Comparison of ENCODE assay signal across 13 cellular contexts in genomic region chr3:45218578-45219390, GRCh38. TPM values are rescaled to one million over a fixed set of nuclear protein-coding genes. Genes with fewer than 3 reads are reported as not detected.
DNase-seq lines count a peak whose midpoint lies in the region; ATAC-seq and TF ChIP-seq lines count a peak whose summit lies in the region.
"Had no signal": no experiment of that assay in that cellular context is flagged by ENCODE, and none has a peak within 500 bp of the region (broad histone marks: within the 10 kb centered on the region; RNA-seq: fewer than 3 reads in every experiment).

No MANE protein-coding gene starts in this region.

- TF ChIP-seq CTCF in AG04450 (IDR thresholded peaks at IDR 0.05; ENCODE audit: low read depth, low read length) (no peak), LNCaP clone FGC (IDR thresholded peaks at IDR 0.05; ENCODE audit: control insufficient read depth, extremely low read depth, insufficient read depth) (no peak)

- POLR2A ChIA-PET in AG04450 (lab: Yijun Ruan, JAX): interaction anchor here (0.7 kb wide), 1 partner anchor 14 kb away, joined by 3 read pairs; no protein-coding TSS in a partner anchor

- ATAC-seq in left colon (peak; percentile 27), GM21529 (IDR thresholded peaks at IDR 0.05; ENCODE audit: unreplicated experiment) (no peak)
- ATAC-seq: stimulated activated effector memory CD8-positive, alpha-beta T cell treated with anti-CD3 and anti-CD28 coated beads, Interleukin-12 subunit alpha, Interleukin-12 subunit beta, amount 100 ng/mL, for 72 hours had no signal

- H3K27me3 Mint-ChIP-seq in activated naive CD4-positive, alpha-beta T cell treated with anti-CD3 and anti-CD28 coated beads, Interleukin-2, amount 10 ng/mL, durations not matched to agents 7 days and 5 days: peaks cover 92% of the 10 kb centered on the region

- no peaks in the 10 kb centered on the region for H3K9me3 ChIP-seq in AG04450 (ENCODE audit: control insufficient read depth, insufficient read depth, low read length)

- peak overlapping the region; percentile 61 for H3K27ac ChIP-seq in AG04450 (ENCODE audit: low read depth, low read length)
- H3K27ac ChIP-seq: hepatocyte had no signal

- DNase-seq in AG04450 (ENCODE audit: low read depth, low spot score) (peak; percentile 13), LNCaP clone FGC (ENCODE audit: low read depth) (peak; percentile 23), amniotic epithelial cell (ENCODE audit: low read depth) (peak; percentile 57), left colon (no peak), SK-N-DZ (ENCODE audit: low spot score) (no peak), GDM1 (lab: John Stamatoyannopoulos, UW) (no peak)
- DNase-seq in activated naive CD4-positive, alpha-beta T cell treated with anti-CD3 and anti-CD28 coated beads, Interleukin-2, amount 10 ng/mL, durations not matched to agents 7 days and 5 days: no peak
- DNase-seq: activated CD4-positive, alpha-beta T cell treated with anti-CD3 and anti-CD28 coated beads for 1 hour; activated gamma-delta T cell treated with Interleukin-2 at 50 U/mL for 16 hours; Right ventricle myocardium superior had no signal

- no peaks in the 10 kb centered on the region for H3K9me3 Mint-ChIP-seq in activated naive CD4-positive, alpha-beta T cell treated with anti-CD3 and anti-CD28 coated beads, Interleukin-2, amount 10 ng/mL, durations not matched to agents 7 days and 5 days
- H3K9me3 Mint-ChIP-seq: stimulated activated effector memory CD8-positive, alpha-beta T cell treated with anti-CD3 and anti-CD28 coated beads, Interleukin-12 subunit alpha, Interleukin-12 subunit beta, amount 100 ng/mL, for 72 hours had no signal

- no peak overlapping the region for H3K27ac Mint-ChIP-seq in activated naive CD4-positive, alpha-beta T cell treated with anti-CD3 and anti-CD28 coated beads, Interleukin-2, amount 10 ng/mL, durations not matched to agents 7 days and 5 days
- H3K27ac Mint-ChIP-seq: stimulated activated effector memory CD8-positive, alpha-beta T cell treated with anti-CD3 and anti-CD28 coated beads, Interleukin-12 subunit alpha, Interleukin-12 subunit beta, amount 100 ng/mL, for 72 hours had no signal

- H3K4me3 Mint-ChIP-seq in activated naive CD4-positive, alpha-beta T cell treated with anti-CD3 and anti-CD28 coated beads, Interleukin-2, amount 10 ng/mL, durations not matched to agents 7 days and 5 days: no peak overlapping the region
- H3K4me3 Mint-ChIP-seq: stimulated activated effector memory CD8-positive, alpha-beta T cell treated with anti-CD3 and anti-CD28 coated beads, Interleukin-12 subunit alpha, Interleukin-12 subunit beta, amount 100 ng/mL, for 72 hours had no signal

- CTCF ChIA-PET in AG04450 (lab: Charles Lee): interaction anchor here (1.1 to 1.7 kb wide), 5 partner anchors 8 to 289 kb away, joined by 3 to 8 read pairs (median 7); no protein-coding TSS in a partner anchor
- CTCF ChIA-PET in activated naive CD4-positive, alpha-beta T cell treated with anti-CD3 and anti-CD28 coated beads, Interleukin-2, amount 10 ng/mL, durations not matched to agents 7 days and 5 days (lab: Charles Lee): no interaction called here

- no peaks in the 10 kb centered on the region for H3K36me3 Mint-ChIP-seq in activated naive CD4-positive, alpha-beta T cell treated with anti-CD3 and anti-CD28 coated beads, Interleukin-2, amount 10 ng/mL, durations not matched to agents 7 days and 5 days
- H3K36me3 Mint-ChIP-seq: stimulated activated effector memory CD8-positive, alpha-beta T cell treated with anti-CD3 and anti-CD28 coated beads, Interleukin-12 subunit alpha, Interleukin-12 subunit beta, amount 100 ng/mL, for 72 hours had no signal

- H3K27me3 ChIP-seq in AG04450 (ENCODE audit: control insufficient read depth, insufficient read depth, low read length): no peaks in the 10 kb centered on the region

- no peaks in the 10 kb centered on the region for H3K4me1 Mint-ChIP-seq in activated naive CD4-positive, alpha-beta T cell treated with anti-CD3 and anti-CD28 coated beads, Interleukin-2, amount 10 ng/mL, durations not matched to agents 7 days and 5 days
- H3K4me1 Mint-ChIP-seq: stimulated activated effector memory CD8-positive, alpha-beta T cell treated with anti-CD3 and anti-CD28 coated beads, Interleukin-12 subunit alpha, Interleukin-12 subunit beta, amount 100 ng/mL, for 72 hours had no signal

- intact Hi-C loops in left colon (cut with DNase I, micrococcal nuclease): no loop called here

- H3K4me3 ChIP-seq in AG04450 (ENCODE audit: low read depth, low read length) (no peak overlapping the region), LNCaP clone FGC (ENCODE audit: low read depth, low read length) (no peak overlapping the region)
- H3K4me3 ChIP-seq: hepatocyte had no signal

RNA-seq across cellular contexts. Expression of gene TMEM158, which starts 7.3 kb away (rescaled TPM):
- polyA plus RNA-seq in AG04450 (2011; rRNA removed): 24.7 and 25.1 TPM in 2 replicates
- 12.4 and 12.9 TPM in 2 replicates for polyA minus RNA-seq in AG04450 (2011; rRNA and poly(A)+ RNA removed)
- total RNA-seq in left colon: 10 to 100 TPM in 1 of 2 donors, 1 to 10 TPM in 1; 2.2 to 10.0 TPM
- 0.97 and 2.4 TPM in 2 replicates for polyA plus RNA-seq in SK-N-DZ (2014; cell fraction: cytosol; rRNA removed)
- 1.0 TPM in 2 replicates for polyA plus RNA-seq in SK-N-DZ (2014; cell fraction: nucleus; rRNA removed)

Comparison
In these comparisons a context has a peak if more than half of its experiments do, and no peak if none do; other contexts are left out.
1. DNase-seq: peak in AG04450 (single experiment), LNCaP clone FGC (single experiment) and amniotic epithelial cell (single experiment); none in left colon (0 of 2), activated naive CD4-positive, alpha-beta T cell treated with anti-CD3 and anti-CD28 coated beads, Interleukin-2, amount 10 ng/mL, durations not matched to agents 7 days and 5 days (single experiment), SK-N-DZ (single experiment) and GDM1 (single experiment).